Comparison of ENCODE assay signal across 15 cellular contexts in the genomic region with DNA sequence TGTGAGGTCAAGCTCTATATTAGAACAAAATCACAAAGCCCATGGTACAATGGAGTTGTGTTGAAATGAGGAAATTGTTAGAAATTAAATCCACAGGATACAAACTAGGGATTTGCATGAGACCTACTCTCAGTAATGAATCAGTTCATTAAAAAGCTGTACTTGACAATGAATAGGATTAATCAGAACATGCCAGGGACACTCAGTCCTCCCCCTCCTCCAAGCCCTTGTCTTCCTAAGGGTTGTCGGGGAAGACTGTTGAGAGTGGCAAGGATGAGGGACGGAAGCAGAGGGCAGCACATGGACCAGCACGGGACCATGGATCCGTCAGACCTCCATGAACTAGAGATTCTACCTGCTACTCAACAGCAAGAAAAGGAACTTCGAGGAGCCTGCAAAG.
"Had no signal": no experiment of that assay in that cellular context is flagged by ENCODE, and none has a peak within 500 bp of the region (broad histone marks: within the 10 kb centered on the region; RNA-seq: fewer than 3 reads in every experiment).

No MANE protein-coding gene starts in this region.

- H3K36me3 Mint-ChIP-seq: activated naive CD4-positive, alpha-beta T cell treated with anti-CD3 and anti-CD28 coated beads, Interleukin-2, amount 10 ng/mL, durations not matched to agents 7 days and 5 days; mesothelial cell of epicardium had no signal

- H3K27me3 ChIP-seq: upper lobe of right lung had no signal

- H3K9me3 Mint-ChIP-seq: activated CD4-positive, alpha-beta T cell treated with anti-CD3 and anti-CD28 coated beads, Interleukin-2, amount 10 ng/mL, durations not matched to agents 24 days and 14 days; activated naive CD4-positive, alpha-beta T cell treated with anti-CD3 and anti-CD28 coated beads, Interleukin-2, amount 10 ng/mL, durations not matched to agents 7 days and 5 days; stimulated activated naive B cell treated with anti-CD40 and anti-IgM and Interleukin-4, amounts not matched to agents 10 μg/mL and 1 μg/mL and 100 μg/mL, for 72 hours had no signal

- DNase-seq: activated CD4-positive, alpha-beta T cell treated with anti-CD3 and anti-CD28 coated beads, Interleukin-2, amount 10 ng/mL, durations not matched to agents 24 days and 14 days; activated CD4-positive, CD25-positive, alpha-beta regulatory T cell; activated CD8-positive, alpha-beta T cell treated with anti-CD3 and anti-CD28 coated beads, Interleukin-2, amount 10 ng/mL, durations not matched to agents 7 days and 5 days; activated effector memory CD4-positive, alpha-beta T cell treated with Interleukin-2 at 50 U/mL for 16 hours; activated naive CD4-positive, alpha-beta T cell treated with anti-CD3 and anti-CD28 coated beads, Interleukin-2, amount 10 ng/mL, durations not matched to agents 7 days and 5 days; activated T-cell treated with anti-CD3 and anti-CD28 coated beads, Interleukin-2, amount 50 U/mL, for 48 hours; effector CD8-positive, alpha-beta T cell; hippocampal formation; islet precursor cell; nephron progenitor cell; stimulated activated naive B cell treated with anti-CD40 and anti-IgM and Interleukin-4, amounts not matched to agents 10 μg/mL and 1 μg/mL and 100 μg/mL, for 72 hours; upper lobe of right lung had no signal

- H3K27me3 Mint-ChIP-seq: stimulated activated naive B cell treated with anti-CD40 and anti-IgM and Interleukin-4, amounts not matched to agents 10 μg/mL and 1 μg/mL and 100 μg/mL, for 72 hours had no signal

- H3K4me3 ChIP-seq: lung, thoracic aorta, upper lobe of right lung had no signal

- H3K27ac ChIP-seq: thoracic aorta, upper lobe of right lung had no signal

- H3K36me3 ChIP-seq: thoracic aorta, upper lobe of right lung had no signal

- H3K27ac Mint-ChIP-seq: activated CD4-positive, alpha-beta T cell treated with anti-CD3 and anti-CD28 coated beads, Interleukin-2, amount 10 ng/mL, durations not matched to agents 24 days and 14 days; activated CD8-positive, alpha-beta T cell treated with anti-CD3 and anti-CD28 coated beads, Interleukin-2, amount 10 ng/mL, durations not matched to agents 7 days and 5 days; activated naive CD4-positive, alpha-beta T cell treated with anti-CD3 and anti-CD28 coated beads, Interleukin-2, amount 10 ng/mL, durations not matched to agents 7 days and 5 days; mesothelial cell of epicardium; nephron progenitor cell; stimulated activated naive B cell treated with anti-CD40 and anti-IgM and Interleukin-4, amounts not matched to agents 10 μg/mL and 1 μg/mL and 100 μg/mL, for 72 hours had no signal

- H3K4me3 Mint-ChIP-seq: activated CD4-positive, alpha-beta T cell treated with anti-CD3 and anti-CD28 coated beads, Interleukin-2, amount 10 ng/mL, durations not matched to agents 24 days and 14 days; activated CD8-positive, alpha-beta T cell treated with anti-CD3 and anti-CD28 coated beads, Interleukin-2, amount 10 ng/mL, durations not matched to agents 7 days and 5 days; activated naive CD4-positive, alpha-beta T cell treated with anti-CD3 and anti-CD28 coated beads, Interleukin-2, amount 10 ng/mL, durations not matched to agents 7 days and 5 days; mesothelial cell of epicardium; nephron progenitor cell; stimulated activated naive B cell treated with anti-CD40 and anti-IgM and Interleukin-4, amounts not matched to agents 10 μg/mL and 1 μg/mL and 100 μg/mL, for 72 hours had no signal

- H3K9me3 ChIP-seq: thoracic aorta, upper lobe of right lung had no signal

- ATAC-seq: activated CD8-positive, alpha-beta T cell treated with anti-CD3 and anti-CD28 coated beads, Interleukin-2, amount 10 ng/mL, durations not matched to agents 7 days and 5 days; stimulated activated naive B cell treated with anti-CD40 and anti-IgM and Interleukin-4, amounts not matched to agents 10 μg/mL and 1 μg/mL and 100 μg/mL, for 72 hours; upper lobe of right lung had no signal
